Comparison of ENCODE assay signal across 15 cellular contexts in the genomic region with DNA sequence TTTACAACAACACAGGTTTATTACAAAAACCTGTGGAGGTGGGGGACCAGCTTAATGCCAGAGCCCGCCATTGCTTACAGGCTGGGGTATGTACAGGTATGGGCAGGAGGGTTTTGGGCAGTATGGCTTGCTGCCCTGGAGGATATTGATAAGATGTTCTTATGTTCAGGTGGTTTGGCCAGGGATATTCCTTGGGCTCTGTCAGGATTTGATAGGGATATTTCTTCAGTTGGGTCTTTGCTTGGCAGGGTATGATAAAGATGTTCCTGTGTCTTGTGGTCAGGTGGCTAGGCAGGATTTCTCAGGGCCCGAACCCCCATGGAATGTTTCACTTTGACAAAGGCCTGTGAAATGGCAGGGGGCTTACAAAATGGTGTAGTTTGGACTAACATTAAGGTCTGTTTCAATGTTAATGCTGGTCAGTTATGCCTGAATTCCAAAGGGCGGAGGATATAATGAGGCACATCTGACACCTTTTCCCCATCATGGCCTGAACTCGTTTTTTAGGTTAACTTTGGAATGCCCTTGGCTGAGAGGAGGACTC.
"Had no signal": no experiment of that assay in that cellular context is flagged by ENCODE, and none has a peak within 500 bp of the region (broad histone marks: within the 10 kb centered on the region; RNA-seq: fewer than 3 reads in every experiment).

No MANE protein-coding gene starts in this region.

- H3K4me3 Mint-ChIP-seq: activated naive CD8-positive, alpha-beta T cell treated with anti-CD3 and anti-CD28 coated beads for 36 hours; stimulated activated naive CD8-positive, alpha-beta T cell treated with anti-CD3 and anti-CD28 coated beads, Interleukin-15, Interleukin-2, amounts not matched to agents 100 ng/mL and 50 ng/mL, for 24 hours had no signal

- DNase-seq: activated CD4-positive, alpha-beta T cell treated with anti-CD3 and anti-CD28 coated beads, Interleukin-2, amount 50 U/mL, for 48 hours; activated naive CD4-positive, alpha-beta T cell; activated naive CD8-positive, alpha-beta T cell treated with anti-CD3 and anti-CD28 coated beads for 36 hours; amniotic stem cell; effector memory CD4-positive, alpha-beta T cell; lower lobe of right lung; midbrain; occipital lobe; posterior cingulate gyrus; stimulated activated CD4-positive, alpha-beta T cell treated with anti-CD3 and anti-CD28 coated beads, Interleukin-12 subunit alpha, Interleukin-12 subunit beta, amount 100 ng/mL, for 4 hours; stimulated activated CD4-positive, alpha-beta T cell treated with anti-CD3 and anti-CD28 coated beads, Interleukin-1b, Interleukin-23, amount 100 ng/mL, for 48 hours; T1000; upper lobe of left lung; WERI-Rb-1 had no signal

- H3K9me3 Mint-ChIP-seq: activated naive CD8-positive, alpha-beta T cell treated with anti-CD3 and anti-CD28 coated beads for 36 hours; stimulated activated naive CD8-positive, alpha-beta T cell treated with anti-CD3 and anti-CD28 coated beads, Interleukin-15, Interleukin-2, amounts not matched to agents 100 ng/mL and 50 ng/mL, for 24 hours had no signal

- ATAC-seq: lower lobe of right lung had no signal

- H3K27ac Mint-ChIP-seq: activated naive CD8-positive, alpha-beta T cell treated with anti-CD3 and anti-CD28 coated beads for 36 hours; stimulated activated naive CD8-positive, alpha-beta T cell treated with anti-CD3 and anti-CD28 coated beads, Interleukin-15, Interleukin-2, amounts not matched to agents 100 ng/mL and 50 ng/mL, for 24 hours had no signal

- H3K27me3 Mint-ChIP-seq: stimulated activated naive CD8-positive, alpha-beta T cell treated with anti-CD3 and anti-CD28 coated beads, Interleukin-15, Interleukin-2, amounts not matched to agents 100 ng/mL and 50 ng/mL, for 24 hours had no signal
